In the genomic region with DNA sequence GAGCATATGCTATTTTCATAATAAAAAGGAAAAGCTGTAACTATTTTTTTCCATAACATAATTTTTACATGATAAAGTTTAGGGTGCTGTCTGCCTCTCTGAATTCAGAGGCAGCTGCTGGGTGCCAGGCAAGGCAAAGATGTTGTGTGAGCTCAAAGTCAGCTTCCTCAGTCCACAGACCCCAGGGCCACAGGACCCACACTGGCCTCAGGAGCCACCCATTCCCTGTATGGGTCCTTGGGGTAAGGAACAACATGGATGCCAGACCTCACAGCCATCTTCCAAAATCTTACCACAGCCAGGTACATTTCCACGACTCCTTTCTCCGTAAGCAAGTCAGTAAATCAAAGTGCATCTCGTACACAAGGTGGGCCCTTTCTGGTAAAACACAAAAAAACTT, we compare ENCODE assay signal across 22 cellular contexts.
"Had no signal": no experiment of that assay in that cellular context is flagged by ENCODE, and none has a peak within 500 bp of the region (broad histone marks: within the 10 kb centered on the region; RNA-seq: fewer than 3 reads in every experiment).

No MANE protein-coding gene starts in this region.

- ATAC-seq: effector memory CD8-positive, alpha-beta T cell; esophagus mucosa; gastrocnemius medialis; heart right ventricle; left cardiac atrium; left lung; left ventricle myocardium superior; lower lobe of right lung; mucosa of descending colon had no signal

- H3K27ac ChIP-seq: epithelial cell of prostate, esophagus squamous epithelium, gastrocnemius medialis, heart right ventricle, left lung, lower lobe of right lung had no signal

- H3K36me3 Mint-ChIP-seq: mesothelial cell of epicardium had no signal

- H3K27ac Mint-ChIP-seq: dendritic cell treated with granulocyte-macrophage colony-stimulating factor and Interleukin-4, amounts not matched to agents 40 ng/mL and 50 ng/mL, for 4 days; effector memory CD8-positive, alpha-beta T cell; endodermal cell; mesothelial cell of epicardium had no signal

- DNase-seq: cortex of kidney; effector CD8-positive, alpha-beta T cell; effector memory CD8-positive, alpha-beta T cell; endodermal cell; erythroblast; esophagus squamous epithelium; foreskin melanocyte; gastrocnemius medialis; glutamatergic neuron; head of caudate nucleus; heart right ventricle; hippocampal formation; left cardiac atrium; left lung; left ventricle myocardium superior; lower lobe of right lung; mesenchymal stem cell; mucosa of descending colon had no signal

- H3K4me1 ChIP-seq: gastrocnemius medialis, left lung, lower lobe of right lung had no signal

- H3K4me3 Mint-ChIP-seq: dendritic cell treated with granulocyte-macrophage colony-stimulating factor and Interleukin-4, amounts not matched to agents 40 ng/mL and 50 ng/mL, for 4 days; effector memory CD8-positive, alpha-beta T cell; endodermal cell; mesothelial cell of epicardium had no signal

- H3K4me3 ChIP-seq: esophagus squamous epithelium, gastrocnemius medialis, heart right ventricle, left lung, lower lobe of right lung, mucosa of descending colon had no signal

- H3K36me3 ChIP-seq: esophagus squamous epithelium, gastrocnemius medialis, heart right ventricle, left lung, lower lobe of right lung had no signal

- H3K9me3 ChIP-seq: esophagus squamous epithelium, gastrocnemius medialis, heart right ventricle, left lung, lower lobe of right lung, mucosa of descending colon had no signal

- H3K9me3 Mint-ChIP-seq: dendritic cell treated with granulocyte-macrophage colony-stimulating factor and Interleukin-4, amounts not matched to agents 40 ng/mL and 50 ng/mL, for 4 days; effector memory CD8-positive, alpha-beta T cell had no signal
